In genomic region chr17:48336986-48337385, GRCh38 we compare ENCODE assay signal across 25 cellular contexts.
"Had no signal": no experiment of that assay in that cellular context is flagged by ENCODE, and none has a peak within 500 bp of the region (broad histone marks: within the 10 kb centered on the region; RNA-seq: fewer than 3 reads in every experiment).

No MANE protein-coding gene starts in this region.

- DNase-seq: effector memory CD8-positive, alpha-beta T cell; erythroblast; esophagus squamous epithelium; foreskin melanocyte; glutamatergic neuron; hypothalamus; immature natural killer cell; islet precursor cell; natural killer cell; occipital lobe; ovary; posterior cingulate gyrus; psoas muscle; right cardiac atrium; sigmoid colon; stimulated activated CD4-positive, alpha-beta T cell treated with anti-CD3 and anti-CD28 coated beads, Interleukin-2, amount 100 ng/mL, for 24 hours; stimulated activated CD4-positive, alpha-beta T cell treated with anti-CD3 and anti-CD28 coated beads, Interleukin-4, amount 100 ng/mL, for 24 hours; upper lobe of left lung had no signal

- H3K27ac ChIP-seq: coronary artery, esophagus squamous epithelium, ovary, psoas muscle, sigmoid colon, thoracic aorta, tibial nerve, upper lobe of left lung had no signal

- H3K4me3 ChIP-seq: coronary artery, esophagus squamous epithelium, lung, ovary, psoas muscle, sigmoid colon, thoracic aorta, tibial nerve, upper lobe of left lung had no signal

- H3K9me3 ChIP-seq: esophagus squamous epithelium, ovary, psoas muscle, sigmoid colon, thoracic aorta, tibial nerve, upper lobe of left lung had no signal

- ATAC-seq: effector memory CD8-positive, alpha-beta T cell; natural killer cell; psoas muscle; right cardiac atrium; stimulated activated memory B cell treated with anti-CD40 and anti-IgM and Interleukin-4, amounts not matched to agents 10 μg/mL and 1 μg/mL and 100 μg/mL, for 72 hours had no signal

- H3K36me3 ChIP-seq: esophagus squamous epithelium, ovary, sigmoid colon, thoracic aorta, tibial nerve, upper lobe of left lung had no signal

- H3K27me3 ChIP-seq: ovary, upper lobe of left lung had no signal

- FAIRE-seq: endometrium, urothelium cell line had no signal

- H3K4me1 ChIP-seq: esophagus squamous epithelium, psoas muscle, sigmoid colon, tibial nerve, upper lobe of left lung had no signal
